In the genomic region with DNA sequence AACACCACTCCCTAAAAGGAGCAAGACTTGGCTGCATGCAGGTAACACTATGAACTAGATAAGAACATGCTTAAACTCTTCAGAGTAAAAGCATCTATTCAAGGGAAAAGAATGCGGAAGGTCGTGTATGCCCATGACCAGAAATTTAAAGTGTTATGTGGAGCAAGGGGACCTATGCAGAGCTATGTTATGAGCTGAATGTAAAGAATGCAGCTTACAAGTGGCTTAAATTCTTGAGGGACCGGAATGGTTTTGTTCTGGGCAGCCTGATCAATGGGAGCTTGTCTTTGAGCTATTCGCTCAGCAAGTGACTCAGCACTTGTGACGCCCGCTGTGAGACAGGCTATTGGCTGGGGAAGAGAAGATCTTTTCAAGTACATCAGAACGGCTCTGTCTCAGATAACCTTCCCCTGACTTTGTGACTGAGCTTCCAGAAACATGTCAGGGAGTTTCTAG, we compare ENCODE assay signal across 9 cellular contexts.
DNase-seq lines count a peak whose midpoint lies in the region; ATAC-seq, FAIRE-seq and TF ChIP-seq lines count a peak whose summit lies in the region.
"Had no signal": no experiment of that assay in that cellular context is flagged by ENCODE, and none has a peak within 500 bp of the region (broad histone marks: within the 10 kb centered on the region; RNA-seq: fewer than 3 reads in every experiment).

No MANE protein-coding gene starts in this region.

- no peaks in the 10 kb centered on the region for H3K36me3 Mint-ChIP-seq in progenitor cell of endocrine pancreas (ENCODE audit: insufficient read depth)

- peak overlapping the region; percentile 97 for H3K27ac Mint-ChIP-seq in progenitor cell of endocrine pancreas

- no peaks in the 10 kb centered on the region for H3K27me3 Mint-ChIP-seq in progenitor cell of endocrine pancreas

- no peaks in the 10 kb centered on the region for H3K4me1 ChIP-seq in HEK293 (ENCODE audit: control insufficient read depth, insufficient read depth, low read length)
- H3K4me1 ChIP-seq in left ventricle myocardium inferior = peaks cover 12% of the 10 kb centered on the region
- H3K4me1 ChIP-seq in small intestine (ENCODE audit: control insufficient read depth in 2 of 2, insufficient read depth in 1 of 2, low read depth in 1 of 2, low read length in 1 of 2) = no peaks in the 10 kb centered on the region

- H3K4me1 Mint-ChIP-seq in progenitor cell of endocrine pancreas (ENCODE audit: low read depth) = peaks cover 16% of the 10 kb centered on the region

- intact Hi-C loops in left ventricle myocardium inferior (cut with micrococcal nuclease) = no loop called here

- peaks cover 17% of the 10 kb centered on the region for H3K9me3 Mint-ChIP-seq in progenitor cell of endocrine pancreas (ENCODE audit: low read depth)

- FAIRE-seq in small intestine (lab: Jason Lieb, UNC) = no peak

- TF ChIP-seq CTCF in HEK293 (tag by site-specific recombination; IDR thresholded peaks at IDR 0.05) = no peak
- TF ChIP-seq CTCF in left ventricle myocardium inferior (IDR thresholded peaks at IDR 0.05; ENCODE audit: borderline replicate concordance) = no peak
- TF ChIP-seq CTCF in progenitor cell of endocrine pancreas (IDR thresholded peaks at IDR 0.05; ENCODE audit: unreplicated experiment) = no peak

- H3K4me3 Mint-ChIP-seq in progenitor cell of endocrine pancreas (ENCODE audit: low read depth) = no peak overlapping the region

- ATAC-seq in HG03139 (IDR thresholded peaks at IDR 0.05; ENCODE audit: unreplicated experiment) = no peak
- no peak for ATAC-seq in HG02840 (IDR thresholded peaks at IDR 0.05; ENCODE audit: low FRiP score, unreplicated experiment)

- H3K27ac ChIP-seq in HEK293 (ENCODE audit: extremely low read depth, low read depth, low read length) = no peak overlapping the region
- peak overlapping the region; percentile 65 for H3K27ac ChIP-seq in left ventricle myocardium inferior (replicated peaks)
- H3K27ac ChIP-seq in small intestine (ENCODE audit: low read depth in 1 of 2, low read length in 1 of 2) = no peak overlapping the region

- DNase-seq in amniotic epithelial cell (ENCODE audit: low read depth) (peak; percentile 83), left ventricle myocardium inferior (peak; percentile 29), progenitor cell of endocrine pancreas (ENCODE audit: low spot score, unreplicated experiment) (peak; percentile 31), small intestine (no peak)
- no peak for DNase-seq in stimulated activated CD8-positive, alpha-beta memory T cell treated with anti-CD3 and anti-CD28 coated beads, Interleukin-4, amount 100 ng/mL, for 48 hours
- DNase-seq: NCI-H774 had no signal

- 60 to 73% (median 68%) methylated on average over 7 of the region's 7 CpGs for WGBS in small intestine, 3 donors

- no peak overlapping the region for H3K4me3 ChIP-seq in HEK293 (ENCODE audit: low read depth, low read length)
- no peak overlapping the region for H3K4me3 ChIP-seq in left ventricle myocardium inferior
- H3K4me3 ChIP-seq in small intestine (ENCODE audit: low read depth in 1 of 2, low read length in 2 of 2) = no peak overlapping the region

- POLR2A ChIA-PET in HEK293 (lab: Yijun Ruan, JAX) = no interaction called here

- no peaks in the 10 kb centered on the region for H3K27me3 ChIP-seq in left ventricle myocardium inferior (ENCODE audit: low read depth)
- no peaks in the 10 kb centered on the region for H3K27me3 ChIP-seq in small intestine (ENCODE audit: control insufficient read depth in 2 of 2, insufficient read depth in 2 of 2, low read length in 2 of 2)

- H3K36me3 ChIP-seq in HEK293 (ENCODE audit: control insufficient read depth in 2 of 2, insufficient read depth in 1 of 2, low read length in 2 of 2) = no peaks in the 10 kb centered on the region
- no peaks in the 10 kb centered on the region for H3K36me3 ChIP-seq in left ventricle myocardium inferior
- no peaks in the 10 kb centered on the region for H3K36me3 ChIP-seq in small intestine (ENCODE audit: control insufficient read depth in 2 of 2, insufficient read depth in 2 of 2, low read length in 2 of 2)

- H3K9me3 ChIP-seq in HEK293 (ENCODE audit: control insufficient read depth, insufficient read depth, low read depth, low read length) = no peaks in the 10 kb centered on the region
- peaks cover 32% of the 10 kb centered on the region for H3K9me3 ChIP-seq in left ventricle myocardium inferior (replicated peaks)
- H3K9me3 ChIP-seq in small intestine (ENCODE audit: control insufficient read depth, low read depth) = no peaks in the 10 kb centered on the region

- CTCF ChIA-PET in HEK293 (lab: Yijun Ruan, JAX) = interaction anchor here (0.6 kb wide), 1 partner anchor 300 kb away, joined by 4 read pairs; no protein-coding TSS in a partner anchor

TF ChIP-seq in HEK293, 187 proteins besides CTCF, POLR2A, EP300 and RAD21:
- TF ChIP-seq FEZF1 (tag by site-specific recombination; IDR thresholded peaks at IDR 0.05) = no peak
- 0 out of 2 replicates have a peak, but pooled peaks have one; percentile 11 for TF ChIP-seq ZBTB21 (tag by site-specific recombination; IDR thresholded peaks at IDR 0.05)

Comparison
In these comparisons a context has a peak if more than half of its experiments do, and no peak if none do; other contexts are left out.
1. DNase-seq: peak in amniotic epithelial cell (single experiment), left ventricle myocardium inferior (single experiment) and progenitor cell of endocrine pancreas (single experiment); none in stimulated activated CD8-positive, alpha-beta memory T cell treated with anti-CD3 and anti-CD28 coated beads, Interleukin-4, amount 100 ng/mL, for 48 hours (single experiment) and small intestine (single experiment).